ENCODE assay signal across 24 cellular contexts in genomic region chr15:20280933-20281463, GRCh38.
DNase-seq lines count a peak whose midpoint lies in the region; ATAC-seq and TF ChIP-seq lines count a peak whose summit lies in the region.
"Had no signal": no experiment of that assay in that cellular context is flagged by ENCODE, and none has a peak within 500 bp of the region (broad histone marks: within the 10 kb centered on the region; RNA-seq: fewer than 3 reads in every experiment).

No MANE protein-coding gene starts in this region.

- CTCF ChIA-PET in naive thymus-derived CD4-positive, alpha-beta T cell (lab: Charles Lee) = no interaction called here

- intact Hi-C loops in Right ventricle myocardium inferior (cut with DNase I) (no loop called here), left ventricle myocardium inferior (cut with micrococcal nuclease) (no loop called here), cardiac septum (cut with DNase I) (no loop called here), upper lobe of right lung (cut with DNase I) (no loop called here), sigmoid colon (cut with DNase I) (no loop called here)
- intact Hi-C loops in naive thymus-derived CD4-positive, alpha-beta T cell (cut with micrococcal nuclease) = no loop called here

- POLR2A ChIA-PET in naive thymus-derived CD4-positive, alpha-beta T cell (lab: Charles Lee) = no interaction called here

- 83 to 85% methylated on average over 16 of the region's 16 CpGs for WGBS in sigmoid colon, 2 donors

- no peak overlapping the region for H3K4me3 Mint-ChIP-seq in naive thymus-derived CD4-positive, alpha-beta T cell
- H3K4me3 Mint-ChIP-seq: GM23338; nephron; stimulated activated naive CD8-positive, alpha-beta T cell treated with anti-CD3 and anti-CD28 coated beads, Interleukin-15, Interleukin-2, amounts not matched to agents 100 ng/mL and 50 ng/mL, for 24 hours; T-helper 1 cell treated with Interleukin-12 subunit alpha and Interleukin-12 subunit beta and Interleukin-4 antibody, amounts not matched to agents 30 μg/mL and 1 μg/mL, for 36 hours had no signal

- H3K27ac ChIP-seq in left ventricle myocardium inferior (replicated peaks) (no peak overlapping the region), upper lobe of right lung (no peak overlapping the region), sigmoid colon (no peak overlapping the region)
- H3K27ac ChIP-seq in naive thymus-derived CD4-positive, alpha-beta T cell (ENCODE audit: low read depth, low read length) = no peak overlapping the region
- H3K27ac ChIP-seq: parathyroid adenoma, right lobe of liver, thyroid gland had no signal

- TF ChIP-seq POLR2A in sigmoid colon (IDR thresholded peaks at IDR 0.05) = no peak

- DNase-seq in Right ventricle myocardium inferior (ENCODE audit: missing footprints) (no peak), left ventricle myocardium inferior (no peak), cardiac septum (ENCODE audit: low spot score) (peak; percentile 76), upper lobe of right lung (no peak), germinal center (ENCODE audit: low spot score) (no peak), sigmoid colon (no peak)
- no peak for DNase-seq in naive thymus-derived CD4-positive, alpha-beta T cell
- DNase-seq: activated naive CD4-positive, alpha-beta T cell; amygdala; DMS153; effector CD4-positive, alpha-beta T cell; left cardiac atrium; midbrain; NCI-H1048; NCI-H1694; SK-N-SH; thyroid gland had no signal

- peak; percentile 21 for ATAC-seq in Right ventricle myocardium inferior
- ATAC-seq in naive thymus-derived CD4-positive, alpha-beta T cell = peak; percentile 28
- peak; percentile 49 for ATAC-seq in upper lobe of right lung
- no peak for ATAC-seq in GM19397 (IDR thresholded peaks at IDR 0.05; ENCODE audit: unreplicated experiment)
- ATAC-seq: GM23338 had no signal

- no peak overlapping the region for H3K4me3 ChIP-seq in left ventricle myocardium inferior
- H3K4me3 ChIP-seq in naive thymus-derived CD4-positive, alpha-beta T cell (ENCODE audit: low read length) = no peak overlapping the region
- H3K4me3 ChIP-seq in upper lobe of right lung = no peak overlapping the region
- no peak overlapping the region for H3K4me3 ChIP-seq in sigmoid colon
- H3K4me3 ChIP-seq: GM23338, right lobe of liver, thyroid gland had no signal

- H3K27ac Mint-ChIP-seq in naive thymus-derived CD4-positive, alpha-beta T cell = no peak overlapping the region
- H3K27ac Mint-ChIP-seq: GM23338; nephron; stimulated activated naive CD8-positive, alpha-beta T cell treated with anti-CD3 and anti-CD28 coated beads, Interleukin-15, Interleukin-2, amounts not matched to agents 100 ng/mL and 50 ng/mL, for 24 hours; T-helper 1 cell treated with Interleukin-12 subunit alpha and Interleukin-12 subunit beta and Interleukin-4 antibody, amounts not matched to agents 30 μg/mL and 1 μg/mL, for 36 hours had no signal

- no peak for TF ChIP-seq EP300 in sigmoid colon (IDR thresholded peaks at IDR 0.05)

- TF ChIP-seq CTCF in left ventricle myocardium inferior (IDR thresholded peaks at IDR 0.05; ENCODE audit: borderline replicate concordance) = no peak
- TF ChIP-seq CTCF in upper lobe of right lung (IDR thresholded peaks at IDR 0.05) = no peak
- TF ChIP-seq CTCF in sigmoid colon (IDR thresholded peaks at IDR 0.05) = no peak

- H3K36me3 ChIP-seq in left ventricle myocardium inferior = no peaks in the 10 kb centered on the region
- no peaks in the 10 kb centered on the region for H3K36me3 ChIP-seq in naive thymus-derived CD4-positive, alpha-beta T cell (ENCODE audit: control insufficient read depth in 2 of 3, insufficient read depth in 3 of 3, low read length in 3 of 3)
- no peaks in the 10 kb centered on the region for H3K36me3 ChIP-seq in upper lobe of right lung
- H3K36me3 ChIP-seq in sigmoid colon = no peaks in the 10 kb centered on the region
- H3K36me3 ChIP-seq: right lobe of liver, thyroid gland had no signal

- no peaks in the 10 kb centered on the region for H3K4me1 Mint-ChIP-seq in naive thymus-derived CD4-positive, alpha-beta T cell
- H3K4me1 Mint-ChIP-seq: GM23338, nephron had no signal

- H3K4me1 ChIP-seq in left ventricle myocardium inferior = no peaks in the 10 kb centered on the region
- no peaks in the 10 kb centered on the region for H3K4me1 ChIP-seq in naive thymus-derived CD4-positive, alpha-beta T cell (ENCODE audit: control insufficient read depth in 2 of 2, insufficient read depth in 2 of 2, low read length in 2 of 2)
- no peaks in the 10 kb centered on the region for H3K4me1 ChIP-seq in upper lobe of right lung
- H3K4me1 ChIP-seq in sigmoid colon = no peaks in the 10 kb centered on the region
- H3K4me1 ChIP-seq: parathyroid adenoma, right lobe of liver, thyroid gland had no signal

- H3K9me3 Mint-ChIP-seq in naive thymus-derived CD4-positive, alpha-beta T cell = peaks cover 0 to 1% (median 0%) of the 10 kb centered on the region in 11 donors
- H3K9me3 Mint-ChIP-seq: GM23338; stimulated activated naive CD8-positive, alpha-beta T cell treated with anti-CD3 and anti-CD28 coated beads, Interleukin-15, Interleukin-2, amounts not matched to agents 100 ng/mL and 50 ng/mL, for 24 hours; T-helper 1 cell treated with Interleukin-12 subunit alpha and Interleukin-12 subunit beta and Interleukin-4 antibody, amounts not matched to agents 30 μg/mL and 1 μg/mL, for 36 hours had no signal

- H3K27me3 Mint-ChIP-seq in naive thymus-derived CD4-positive, alpha-beta T cell = no peaks in the 10 kb centered on the region
- H3K27me3 Mint-ChIP-seq: stimulated activated naive CD8-positive, alpha-beta T cell treated with anti-CD3 and anti-CD28 coated beads, Interleukin-15, Interleukin-2, amounts not matched to agents 100 ng/mL and 50 ng/mL, for 24 hours had no signal

- H3K27me3 ChIP-seq in left ventricle myocardium inferior (ENCODE audit: low read depth) = peaks cover 52% of the 10 kb centered on the region
- no peaks in the 10 kb centered on the region for H3K27me3 ChIP-seq in naive thymus-derived CD4-positive, alpha-beta T cell (ENCODE audit: control insufficient read depth in 2 of 2, insufficient read depth in 2 of 2, low read length in 2 of 2)
- no peaks in the 10 kb centered on the region for H3K27me3 ChIP-seq in upper lobe of right lung
- no peaks in the 10 kb centered on the region for H3K27me3 ChIP-seq in sigmoid colon
- H3K27me3 ChIP-seq: right lobe of liver, thyroid gland had no signal

- no peaks in the 10 kb centered on the region for H3K36me3 Mint-ChIP-seq in naive thymus-derived CD4-positive, alpha-beta T cell

- peaks cover 65% of the 10 kb centered on the region for H3K9me3 ChIP-seq in left ventricle myocardium inferior (replicated peaks)
- no peaks in the 10 kb centered on the region for H3K9me3 ChIP-seq in naive thymus-derived CD4-positive, alpha-beta T cell (ENCODE audit: control insufficient read depth in 2 of 3, low read length in 3 of 3)
- H3K9me3 ChIP-seq in upper lobe of right lung = peaks cover 15% of the 10 kb centered on the region
- H3K9me3 ChIP-seq in sigmoid colon = peaks cover 0 to 25% (median 7%) of the 10 kb centered on the region in 4 donors
- H3K9me3 ChIP-seq: right lobe of liver, SK-N-SH, thyroid gland had no signal
